16 cellular contexts compared by ENCODE assay signal in genomic region chr3:186180891-186181471, GRCh38.
"Had no signal": no experiment of that assay in that cellular context is flagged by ENCODE, and none has a peak within 500 bp of the region (broad histone marks: within the 10 kb centered on the region; RNA-seq: fewer than 3 reads in every experiment).

No MANE protein-coding gene starts in this region.

- ATAC-seq: WTC11 had no signal

- H3K9me3 Mint-ChIP-seq: activated CD4-positive, alpha-beta T cell treated with anti-CD3 and anti-CD28 coated beads, Interleukin-2, amount 10 ng/mL, durations not matched to agents 7 days and 5 days; activated naive CD8-positive, alpha-beta T cell treated with anti-CD3 and anti-CD28 coated beads, Interleukin-2, amount 10 ng/mL, durations not matched to agents 7 days and 5 days; T-helper 1 cell treated with Interleukin-12 subunit alpha and Interleukin-12 subunit beta and Interleukin-4 antibody, amounts not matched to agents 30 μg/mL and 1 μg/mL, for 36 hours had no signal

- H3K27ac ChIP-seq: cardiac muscle cell, colonic mucosa, neutrophil, skin epidermis, transverse colon had no signal

- H3K9me3 ChIP-seq: colonic mucosa, neutrophil, transverse colon had no signal

- H3K4me3 ChIP-seq: cardiac muscle cell, colonic mucosa, lung, skin epidermis, transverse colon had no signal

- H3K36me3 Mint-ChIP-seq: activated naive CD8-positive, alpha-beta T cell treated with anti-CD3 and anti-CD28 coated beads, Interleukin-2, amount 10 ng/mL, durations not matched to agents 7 days and 5 days; naive B cell; WTC11 had no signal

- H3K27ac Mint-ChIP-seq: activated CD4-positive, alpha-beta T cell treated with anti-CD3 and anti-CD28 coated beads, Interleukin-2, amount 10 ng/mL, durations not matched to agents 7 days and 5 days; activated naive CD8-positive, alpha-beta T cell treated with anti-CD3 and anti-CD28 coated beads, Interleukin-2, amount 10 ng/mL, durations not matched to agents 7 days and 5 days; WTC11 had no signal

- H3K27me3 Mint-ChIP-seq: activated CD4-positive, alpha-beta T cell treated with anti-CD3 and anti-CD28 coated beads, Interleukin-2, amount 10 ng/mL, durations not matched to agents 7 days and 5 days; naive B cell had no signal

- H3K27me3 ChIP-seq: cardiac muscle cell, colonic mucosa, neutrophil, transverse colon had no signal

- H3K4me3 Mint-ChIP-seq: activated CD4-positive, alpha-beta T cell treated with anti-CD3 and anti-CD28 coated beads, Interleukin-2, amount 10 ng/mL, durations not matched to agents 7 days and 5 days; activated naive CD8-positive, alpha-beta T cell treated with anti-CD3 and anti-CD28 coated beads, Interleukin-2, amount 10 ng/mL, durations not matched to agents 7 days and 5 days; naive B cell; T-helper 1 cell treated with Interleukin-12 subunit alpha and Interleukin-12 subunit beta and Interleukin-4 antibody, amounts not matched to agents 30 μg/mL and 1 μg/mL, for 36 hours; WTC11 had no signal

- H3K4me1 ChIP-seq: colonic mucosa had no signal

- DNase-seq: activated CD4-positive, alpha-beta T cell treated with anti-CD3 and anti-CD28 coated beads, Interleukin-2, amount 10 ng/mL, durations not matched to agents 7 days and 5 days; activated gamma-delta T cell; activated naive CD8-positive, alpha-beta T cell treated with anti-CD3 and anti-CD28 coated beads, Interleukin-2, amount 10 ng/mL, durations not matched to agents 7 days and 5 days; aorta; colonic mucosa; effector CD4-positive, alpha-beta T cell; midbrain; naive B cell; posterior cingulate gyrus; transverse colon had no signal

- H3K36me3 ChIP-seq: cardiac muscle cell, colonic mucosa, transverse colon had no signal
